ENCODE assay signal across 1 cellular context in the genomic region with DNA sequence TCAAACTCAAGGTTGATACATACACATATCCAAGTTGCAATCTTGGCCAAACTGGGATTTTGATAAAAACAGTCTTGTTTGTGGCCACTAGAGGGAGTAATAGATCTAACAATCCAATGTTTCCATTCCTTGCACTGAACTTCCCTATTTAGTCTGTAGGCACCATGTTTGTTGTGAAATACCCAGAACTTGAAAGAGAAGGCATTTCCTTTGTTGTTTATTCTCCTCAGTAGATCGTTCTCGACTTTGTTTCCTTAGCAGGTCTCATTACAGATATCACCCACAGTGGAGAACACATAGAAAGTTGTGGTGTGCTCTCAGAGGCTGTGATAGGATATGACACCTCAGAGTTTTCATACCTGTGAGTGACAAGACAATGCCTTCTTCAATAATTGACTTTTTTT.
A peak's percentile ranks its signal among the peaks of the same experiment; 100 is the strongest.
TF ChIP-seq lines count a peak whose summit lies in the region.

No MANE protein-coding gene starts in this region.

TF ChIP-seq in HepG2, 621 proteins besides CTCF, POLR2A, EP300 and RAD21 (continued from another document and continues in another):
- TF ChIP-seq DMTF1 (CRISPR knock-in tag; IDR thresholded peaks at IDR 0.05) (no peak), HDAC6 (IDR thresholded peaks at IDR 0.05; ENCODE audit: low read depth, low read length) (no peak), KMT2A (CRISPR knock-in tag; IDR thresholded peaks at IDR 0.05) (no peak), HIC2 (CRISPR knock-in tag; IDR thresholded peaks at IDR 0.05; ENCODE audit: low read depth) (no peak), BCL6 (CRISPR knock-in tag; IDR thresholded peaks at IDR 0.05) (0 out of 2 replicates have a peak, but pooled peaks have one; percentile 18), ATRX (CRISPR knock-in tag; IDR thresholded peaks at IDR 0.05; ENCODE audit: borderline replicate concordance) (no peak), HNF4A (CRISPR knock-in tag; IDR thresholded peaks at IDR 0.05) (no peak), ZNF629 (CRISPR knock-in tag; conservative IDR thresholded peaks at IDR 0.05) (no peak), CEBPG (CRISPR knock-in tag; IDR thresholded peaks at IDR 0.05) (peak; percentile 83), ZNF704 (CRISPR knock-in tag; IDR thresholded peaks at IDR 0.05; ENCODE audit: borderline replicate concordance) (no peak), SRF (IDR thresholded peaks at IDR 0.05; ENCODE audit: low read depth, low read length) (0 out of 2 replicates have a peak, but pooled peaks have one; percentile 43), ZFY (CRISPR knock-in tag; IDR thresholded peaks at IDR 0.05) (no peak), SNAPC2 (CRISPR knock-in tag; IDR thresholded peaks at IDR 0.05) (no peak), ZBTB10 (CRISPR knock-in tag; IDR thresholded peaks at IDR 0.05; ENCODE audit: borderline replicate concordance) (no peak), ARNT2 (CRISPR knock-in tag; IDR thresholded peaks at IDR 0.05; ENCODE audit: low read depth) (no peak), ZNF883 (CRISPR knock-in tag; IDR thresholded peaks at IDR 0.05; ENCODE audit: not compliant biosample characterization) (no peak), ZNF3 (CRISPR knock-in tag; IDR thresholded peaks at IDR 0.05) (no peak), ZNF792 (CRISPR knock-in tag; IDR thresholded peaks at IDR 0.05) (no peak), SYNCRIP (IDR thresholded peaks at IDR 0.05; ENCODE audit: insufficient read depth, low read depth, low read length) (no peak), PITX1 (CRISPR knock-in tag; IDR thresholded peaks at IDR 0.05) (no peak), SOX13 (IDR thresholded peaks at IDR 0.05) (no peak), SOX13 (CRISPR knock-in tag; conservative IDR thresholded peaks at IDR 0.05 in 1 of 2, IDR thresholded peaks at IDR 0.05 in 1 of 2) (peak in 1 of 2 experiments; percentile 67; a peak in 2 of 4 replicates), MATR3 (CRISPR knock-in tag; IDR thresholded peaks at IDR 0.05) (no peak), ZNF451 (CRISPR knock-in tag; IDR thresholded peaks at IDR 0.05) (no peak), ZFP41 (CRISPR knock-in tag; IDR thresholded peaks at IDR 0.05; ENCODE audit: borderline replicate concordance) (no peak), TFDP1 (CRISPR knock-in tag; IDR thresholded peaks at IDR 0.05; ENCODE audit: borderline replicate concordance) (no peak), FOXK1 (CRISPR knock-in tag; IDR thresholded peaks at IDR 0.05; ENCODE audit: borderline replicate concordance, low read depth) (peak; percentile 77; the same call in 1 of the 2 replicates), MBD4 (IDR thresholded peaks at IDR 0.05; ENCODE audit: borderline replicate concordance, low read length) (no peak)
- TF ChIP-seq, protein P1, sequence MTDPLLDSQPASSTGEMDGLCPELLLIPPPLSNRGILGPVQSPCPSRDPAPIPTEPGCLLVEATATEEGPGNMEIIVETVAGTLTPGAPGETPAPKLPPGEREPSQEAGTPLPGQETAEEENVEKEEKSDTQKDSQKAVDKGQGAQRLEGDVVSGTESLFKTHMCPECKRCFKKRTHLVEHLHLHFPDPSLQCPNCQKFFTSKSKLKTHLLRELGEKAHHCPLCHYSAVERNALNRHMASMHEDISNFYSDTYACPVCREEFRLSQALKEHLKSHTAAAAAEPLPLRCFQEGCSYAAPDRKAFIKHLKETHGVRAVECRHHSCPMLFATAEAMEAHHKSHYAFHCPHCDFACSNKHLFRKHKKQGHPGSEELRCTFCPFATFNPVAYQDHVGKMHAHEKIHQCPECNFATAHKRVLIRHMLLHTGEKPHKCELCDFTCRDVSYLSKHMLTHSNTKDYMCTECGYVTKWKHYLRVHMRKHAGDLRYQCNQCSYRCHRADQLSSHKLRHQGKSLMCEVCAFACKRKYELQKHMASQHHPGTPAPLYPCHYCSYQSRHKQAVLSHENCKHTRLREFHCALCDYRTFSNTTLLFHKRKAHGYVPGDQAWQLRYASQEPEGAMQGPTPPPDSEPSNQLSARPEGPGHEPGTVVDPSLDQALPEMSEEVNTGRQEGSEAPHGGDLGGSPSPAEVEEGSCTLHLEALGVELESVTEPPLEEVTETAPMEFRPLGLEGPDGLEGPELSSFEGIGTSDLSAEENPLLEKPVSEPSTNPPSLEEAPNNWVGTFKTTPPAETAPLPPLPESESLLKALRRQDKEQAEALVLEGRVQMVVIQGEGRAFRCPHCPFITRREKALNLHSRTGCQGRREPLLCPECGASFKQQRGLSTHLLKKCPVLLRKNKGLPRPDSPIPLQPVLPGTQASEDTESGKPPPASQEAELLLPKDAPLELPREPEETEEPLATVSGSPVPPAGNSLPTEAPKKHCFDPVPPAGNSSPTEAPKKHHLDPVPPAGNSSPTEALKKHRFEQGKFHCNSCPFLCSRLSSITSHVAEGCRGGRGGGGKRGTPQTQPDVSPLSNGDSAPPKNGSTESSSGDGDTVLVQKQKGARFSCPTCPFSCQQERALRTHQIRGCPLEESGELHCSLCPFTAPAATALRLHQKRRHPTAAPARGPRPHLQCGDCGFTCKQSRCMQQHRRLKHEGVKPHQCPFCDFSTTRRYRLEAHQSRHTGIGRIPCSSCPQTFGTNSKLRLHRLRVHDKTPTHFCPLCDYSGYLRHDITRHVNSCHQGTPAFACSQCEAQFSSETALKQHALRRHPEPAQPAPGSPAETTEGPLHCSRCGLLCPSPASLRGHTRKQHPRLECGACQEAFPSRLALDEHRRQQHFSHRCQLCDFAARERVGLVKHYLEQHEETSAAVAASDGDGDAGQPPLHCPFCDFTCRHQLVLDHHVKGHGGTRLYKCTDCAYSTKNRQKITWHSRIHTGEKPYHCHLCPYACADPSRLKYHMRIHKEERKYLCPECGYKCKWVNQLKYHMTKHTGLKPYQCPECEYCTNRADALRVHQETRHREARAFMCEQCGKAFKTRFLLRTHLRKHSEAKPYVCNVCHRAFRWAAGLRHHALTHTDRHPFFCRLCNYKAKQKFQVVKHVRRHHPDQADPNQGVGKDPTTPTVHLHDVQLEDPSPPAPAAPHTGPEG (CRISPR knock-in tag; IDR thresholded peaks at IDR 0.05): no peak
- TF ChIP-seq, protein P2, sequence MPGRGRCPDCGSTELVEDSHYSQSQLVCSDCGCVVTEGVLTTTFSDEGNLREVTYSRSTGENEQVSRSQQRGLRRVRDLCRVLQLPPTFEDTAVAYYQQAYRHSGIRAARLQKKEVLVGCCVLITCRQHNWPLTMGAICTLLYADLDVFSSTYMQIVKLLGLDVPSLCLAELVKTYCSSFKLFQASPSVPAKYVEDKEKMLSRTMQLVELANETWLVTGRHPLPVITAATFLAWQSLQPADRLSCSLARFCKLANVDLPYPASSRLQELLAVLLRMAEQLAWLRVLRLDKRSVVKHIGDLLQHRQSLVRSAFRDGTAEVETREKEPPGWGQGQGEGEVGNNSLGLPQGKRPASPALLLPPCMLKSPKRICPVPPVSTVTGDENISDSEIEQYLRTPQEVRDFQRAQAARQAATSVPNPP (CRISPR knock-in tag; IDR thresholded peaks at IDR 0.05): no peak
- TF ChIP-seq, protein P3, sequence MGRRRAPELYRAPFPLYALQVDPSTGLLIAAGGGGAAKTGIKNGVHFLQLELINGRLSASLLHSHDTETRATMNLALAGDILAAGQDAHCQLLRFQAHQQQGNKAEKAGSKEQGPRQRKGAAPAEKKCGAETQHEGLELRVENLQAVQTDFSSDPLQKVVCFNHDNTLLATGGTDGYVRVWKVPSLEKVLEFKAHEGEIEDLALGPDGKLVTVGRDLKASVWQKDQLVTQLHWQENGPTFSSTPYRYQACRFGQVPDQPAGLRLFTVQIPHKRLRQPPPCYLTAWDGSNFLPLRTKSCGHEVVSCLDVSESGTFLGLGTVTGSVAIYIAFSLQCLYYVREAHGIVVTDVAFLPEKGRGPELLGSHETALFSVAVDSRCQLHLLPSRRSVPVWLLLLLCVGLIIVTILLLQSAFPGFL (CRISPR knock-in tag; IDR thresholded peaks at IDR 0.05): no peak
- TF ChIP-seq, protein P4, sequence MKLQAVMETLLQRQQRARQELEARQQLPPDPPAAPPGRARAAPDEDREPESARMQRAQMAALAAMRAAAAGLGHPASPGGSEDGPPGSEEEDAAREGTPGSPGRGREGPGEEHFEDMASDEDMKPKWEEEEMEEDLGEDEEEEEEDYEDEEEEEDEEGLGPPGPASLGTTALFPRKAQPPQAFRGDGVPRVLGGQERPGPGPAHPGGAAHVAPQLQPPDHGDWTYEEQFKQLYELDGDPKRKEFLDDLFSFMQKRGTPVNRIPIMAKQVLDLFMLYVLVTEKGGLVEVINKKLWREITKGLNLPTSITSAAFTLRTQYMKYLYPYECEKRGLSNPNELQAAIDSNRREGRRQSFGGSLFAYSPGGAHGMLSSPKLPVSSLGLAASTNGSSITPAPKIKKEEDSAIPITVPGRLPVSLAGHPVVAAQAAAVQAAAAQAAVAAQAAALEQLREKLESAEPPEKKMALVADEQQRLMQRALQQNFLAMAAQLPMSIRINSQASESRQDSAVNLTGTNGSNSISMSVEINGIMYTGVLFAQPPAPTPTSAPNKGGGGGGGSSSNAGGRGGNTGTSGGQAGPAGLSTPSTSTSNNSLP (IDR thresholded peaks at IDR 0.05; ENCODE audit: low read depth, low read length): peak; percentile 84; the same call in 1 of the 2 replicates
- TF ChIP-seq, protein P5, sequence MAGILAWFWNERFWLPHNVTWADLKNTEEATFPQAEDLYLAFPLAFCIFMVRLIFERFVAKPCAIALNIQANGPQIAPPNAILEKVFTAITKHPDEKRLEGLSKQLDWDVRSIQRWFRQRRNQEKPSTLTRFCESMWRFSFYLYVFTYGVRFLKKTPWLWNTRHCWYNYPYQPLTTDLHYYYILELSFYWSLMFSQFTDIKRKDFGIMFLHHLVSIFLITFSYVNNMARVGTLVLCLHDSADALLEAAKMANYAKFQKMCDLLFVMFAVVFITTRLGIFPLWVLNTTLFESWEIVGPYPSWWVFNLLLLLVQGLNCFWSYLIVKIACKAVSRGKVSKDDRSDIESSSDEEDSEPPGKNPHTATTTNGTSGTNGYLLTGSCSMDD (CRISPR knock-in tag; IDR thresholded peaks at IDR 0.05): no peak
